15 cellular contexts compared by ENCODE assay signal in the genomic region with DNA sequence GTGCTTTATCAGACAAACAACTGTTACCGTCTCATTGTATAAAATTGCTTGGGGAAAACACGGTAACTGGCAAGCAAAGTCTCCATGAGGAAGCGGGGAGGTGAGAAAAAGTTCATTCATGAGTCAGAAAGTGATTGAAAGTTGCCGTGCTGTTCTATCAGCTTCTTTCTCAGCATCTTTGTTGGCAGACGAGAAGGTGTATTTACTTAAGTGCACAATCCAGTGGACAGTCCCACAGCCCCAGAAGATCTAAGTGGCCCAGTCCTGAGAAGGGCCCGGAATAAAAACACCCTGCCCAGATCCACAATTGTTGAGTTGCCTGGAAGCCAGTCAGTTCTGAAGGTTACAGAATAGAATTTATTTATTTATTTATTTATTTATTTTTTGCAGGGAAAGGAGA.
A peak's percentile ranks its signal among the peaks of the same experiment; 100 is the strongest.
DNase-seq lines count a peak whose midpoint lies in the region; ATAC-seq and TF ChIP-seq lines count a peak whose summit lies in the region.
"Had no signal": no experiment of that assay in that cellular context is flagged by ENCODE, and none has a peak within 500 bp of the region (broad histone marks: within the 10 kb centered on the region; RNA-seq: fewer than 3 reads in every experiment).

No MANE protein-coding gene starts in this region.

- H3K4me1 ChIP-seq in left ventricle myocardium inferior = no peaks in the 10 kb centered on the region
- peaks cover 0 to 2% (median 0%) of the 10 kb centered on the region in 12 donors for H3K4me1 ChIP-seq in heart left ventricle

- intact Hi-C loops in left ventricle myocardium inferior (cut with micrococcal nuclease) (no loop called here), heart left ventricle (cut with DNase I) (no loop called here)

- H3K36me3 ChIP-seq in left ventricle myocardium inferior (no peaks in the 10 kb centered on the region), heart left ventricle (no peaks in the 10 kb centered on the region)

- H3K4me3 ChIP-seq in left ventricle myocardium inferior (no peak overlapping the region), heart left ventricle (no peak overlapping the region)

- no peaks in the 10 kb centered on the region for H3K27me3 Mint-ChIP-seq in progenitor cell of endocrine pancreas
- H3K27me3 Mint-ChIP-seq: CD4-positive, alpha-beta memory T cell had no signal

- WGBS in heart left ventricle, 4 donors = 66 to 82% (median 72%) methylated on average over 5 to 6 of the region's 6 CpGs

- H3K27me3 ChIP-seq in left ventricle myocardium inferior (ENCODE audit: low read depth) (peaks cover 27% of the 10 kb centered on the region), heart left ventricle (peaks cover 0 to 6% (median 0%) of the 10 kb centered on the region in 9 donors)

- peak overlapping the region; percentile 46 for H3K27ac Mint-ChIP-seq in progenitor cell of endocrine pancreas
- H3K27ac Mint-ChIP-seq: CD4-positive, alpha-beta memory T cell had no signal

- no peaks in the 10 kb centered on the region for H3K36me3 Mint-ChIP-seq in progenitor cell of endocrine pancreas (ENCODE audit: insufficient read depth)
- H3K36me3 Mint-ChIP-seq: CD4-positive, alpha-beta memory T cell had no signal

- ATAC-seq in heart left ventricle (no peak), esophagus mucosa (peak; percentile 31)

- no peak for TF ChIP-seq CTCF in left ventricle myocardium inferior (IDR thresholded peaks at IDR 0.05; ENCODE audit: borderline replicate concordance)
- TF ChIP-seq CTCF in heart left ventricle (IDR thresholded peaks at IDR 0.05) = no peak
- no peak for TF ChIP-seq CTCF in progenitor cell of endocrine pancreas (IDR thresholded peaks at IDR 0.05; ENCODE audit: unreplicated experiment)

- H3K9me3 ChIP-seq in left ventricle myocardium inferior (replicated peaks) = no peaks in the 10 kb centered on the region
- no peaks in the 10 kb centered on the region for H3K9me3 ChIP-seq in heart left ventricle

- DNase-seq in left ventricle myocardium inferior (no peak), heart left ventricle (no peak), kidney glomerular epithelial cell (lab: John Stamatoyannopoulos, UW) (peak; percentile 32), progenitor cell of endocrine pancreas (ENCODE audit: low spot score, unreplicated experiment) (no peak), NCI-H1694 (lab: John Stamatoyannopoulos, UW) (no peak)
- no peak for DNase-seq in activated CD4-positive, alpha-beta T cell treated with anti-CD3 and anti-CD28 coated beads for 4 hours
- DNase-seq: C1 segment of cervical spinal cord; Calu3; CD4-positive, alpha-beta memory T cell; COR-L47; DMS153; DND-41; GOT3; HCEC 1CT had no signal

- H3K4me3 Mint-ChIP-seq in progenitor cell of endocrine pancreas (ENCODE audit: low read depth) = peak overlapping the region; percentile 14
- H3K4me3 Mint-ChIP-seq: CD4-positive, alpha-beta memory T cell had no signal

- no peak for TF ChIP-seq POLR2A in heart left ventricle (IDR thresholded peaks at IDR 0.05)

- no peaks in the 10 kb centered on the region for H3K9me3 Mint-ChIP-seq in progenitor cell of endocrine pancreas (ENCODE audit: low read depth)

- H3K27ac ChIP-seq in left ventricle myocardium inferior (replicated peaks) (peak overlapping the region; percentile 62), heart left ventricle (peak overlapping the region in 4 of 12 donors; percentile 24 to 57 (median 36))

- H3K4me1 Mint-ChIP-seq in progenitor cell of endocrine pancreas (ENCODE audit: low read depth) = peaks cover 26% of the 10 kb centered on the region
- H3K4me1 Mint-ChIP-seq: CD4-positive, alpha-beta memory T cell had no signal
